ENCODE assay signal across 9 cellular contexts in the genomic region with DNA sequence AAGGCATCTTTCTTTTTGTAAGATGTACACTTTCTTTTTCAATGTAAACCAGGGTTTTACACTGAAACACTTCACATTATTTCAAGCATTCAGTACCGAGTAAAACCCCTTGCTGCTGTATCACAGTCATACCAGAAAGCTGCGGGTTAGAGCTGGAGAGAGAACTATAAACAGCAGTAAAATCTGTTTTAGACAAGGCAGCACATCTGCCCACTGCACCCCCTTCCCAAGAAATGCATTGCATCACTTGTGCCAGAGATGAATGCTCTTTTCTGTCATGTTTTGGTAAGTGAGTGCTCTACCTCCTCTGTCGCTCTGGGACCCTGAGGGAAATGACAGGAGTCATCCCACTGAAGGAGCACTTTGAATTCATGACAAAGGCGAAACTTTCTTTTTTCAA.
DNase-seq lines count a peak whose midpoint lies in the region; ATAC-seq and TF ChIP-seq lines count a peak whose summit lies in the region.
"Had no signal": no experiment of that assay in that cellular context is flagged by ENCODE, and none has a peak within 500 bp of the region (broad histone marks: within the 10 kb centered on the region; RNA-seq: fewer than 3 reads in every experiment).

No MANE protein-coding gene starts in this region.

- BruUV-seq in MCF 10A (replicated peaks; lab: Mats Ljungman, UMichigan) (no TSS peak), mammary epithelial cell (replicated peaks; lab: Mats Ljungman, UMichigan) (no TSS peak)

- H4K20me1 ChIP-seq in mammary epithelial cell (ENCODE audit: insufficient read depth, low read length) = no peaks in the 10 kb centered on the region

- intact Hi-C loops in MCF 10A (cut with micrococcal nuclease) (no loop called here), mammary epithelial cell (cut with micrococcal nuclease) (loop anchor here (5.0 kb wide), 2 partner anchors 113 to 178 kb away; no protein-coding TSS in a partner anchor), upper lobe of right lung (cut with DNase I) (no loop called here)

- H3K4me3 Mint-ChIP-seq in MCF 10A (ENCODE audit: unreplicated experiment) (no peak overlapping the region), chondrocyte (ENCODE audit: unreplicated experiment) (no peak overlapping the region)

- H3K27ac ChIP-seq in mammary epithelial cell (ENCODE audit: insufficient read depth, low read depth, low read length) (no peak overlapping the region), upper lobe of right lung (peak overlapping the region; percentile 14), Peyer's patch (peak overlapping the region in 1 of 4 donors; percentile 37)

- peak; percentile 82 for ATAC-seq in HG03378 (IDR thresholded peaks at IDR 0.05; ENCODE audit: unreplicated experiment)
- ATAC-seq in upper lobe of right lung = no peak

- in situ Hi-C loops in mammary epithelial cell (cut with MboI; ENCODE audit: low sequenced_read_pairs in 2 of 2) = no loop called here

- POLR2A ChIA-PET in MCF 10A (lab: Yijun Ruan, JAX) = interaction anchor here (1.0 to 10.8 kb wide), 7 partner anchors 9 to 104 kb away, joined by 3 to 169 read pairs (median 5); a partner anchor contains a TSS

- no peak for DNase-seq in MCF 10A (ENCODE audit: unreplicated experiment)
- DNase-seq in mammary epithelial cell = no peak
- DNase-seq in chondrocyte (ENCODE audit: low spot score) = no peak
- DNase-seq in upper lobe of right lung = no peak
- DNase-seq in Peyer's patch = no peak
- DNase-seq in AG08396 (ENCODE audit: low spot score) = no peak
- no peak for DNase-seq in NCI-H2196 treated with DMSO at 0.1 percent for 48 hours (lab: John Stamatoyannopoulos, UW; ENCODE audit: unreplicated experiment)
- DNase-seq: NCI-H146 had no signal

- H3K27me3 ChIP-seq in mammary epithelial cell (ENCODE audit: insufficient read depth, low read length) (no peaks in the 10 kb centered on the region), upper lobe of right lung (no peaks in the 10 kb centered on the region), Peyer's patch (no peaks in the 10 kb centered on the region)

- H3K36me3 Mint-ChIP-seq in MCF 10A (ENCODE audit: insufficient read depth, unreplicated experiment) = no peaks in the 10 kb centered on the region
- H3K36me3 Mint-ChIP-seq in chondrocyte (ENCODE audit: low read depth) = peaks cover 4% of the 10 kb centered on the region

- H3K9me3 Mint-ChIP-seq in MCF 10A (ENCODE audit: unreplicated experiment) (no peaks in the 10 kb centered on the region), chondrocyte (ENCODE audit: low read depth) (no peaks in the 10 kb centered on the region)

- H3K27me3 Mint-ChIP-seq in MCF 10A (ENCODE audit: insufficient read depth, unreplicated experiment) (no peaks in the 10 kb centered on the region), chondrocyte (ENCODE audit: low read depth) (no peaks in the 10 kb centered on the region)

- H3K4me2 ChIP-seq in mammary epithelial cell (ENCODE audit: insufficient read depth, low read depth, low read length) = no peak overlapping the region

- H3K4me3 ChIP-seq in mammary epithelial cell (replicated peaks in 1 of 3; ENCODE audit: insufficient read depth in 1 of 3, low read depth in 2 of 3, low read length in 3 of 3) = no peak overlapping the region
- no peak overlapping the region for H3K4me3 ChIP-seq in upper lobe of right lung
- no peak overlapping the region for H3K4me3 ChIP-seq in Peyer's patch

- H3K36me3 ChIP-seq in mammary epithelial cell (ENCODE audit: insufficient read depth, low read length) = no peaks in the 10 kb centered on the region
- no peaks in the 10 kb centered on the region for H3K36me3 ChIP-seq in upper lobe of right lung
- no peaks in the 10 kb centered on the region for H3K36me3 ChIP-seq in Peyer's patch

- no peak for TF ChIP-seq POLR2A in Peyer's patch (IDR thresholded peaks at IDR 0.05)

- no peak overlapping the region for H2AFZ ChIP-seq in mammary epithelial cell (ENCODE audit: low read depth, low read length)

- H3K4me1 Mint-ChIP-seq in MCF 10A (ENCODE audit: insufficient read depth, unreplicated experiment) (peaks cover 7% of the 10 kb centered on the region), chondrocyte (ENCODE audit: low read depth) (peaks cover 31% of the 10 kb centered on the region)

- CTCF ChIA-PET in MCF 10A (lab: Yijun Ruan, JAX) (interaction anchor here (1.3 to 6.2 kb wide), 3 partner anchors 63 to 386 kb away, joined by 3 to 63 read pairs (median 4); a partner anchor contains a TSS), mammary epithelial cell (lab: Charles Lee; ENCODE audit: low non-redundant PET) (no interaction called here)

- no peak overlapping the region for H3K9ac ChIP-seq in mammary epithelial cell (ENCODE audit: insufficient read depth, low read length)

- H3K27ac Mint-ChIP-seq in MCF 10A (ENCODE audit: low read depth, unreplicated experiment) (peak overlapping the region; percentile 63), chondrocyte (ENCODE audit: unreplicated experiment) (peak overlapping the region; percentile 55)

- TF ChIP-seq CTCF in MCF 10A (IDR thresholded peaks at IDR 0.05; ENCODE audit: unreplicated experiment) (no peak), mammary epithelial cell (conservative IDR thresholded peaks at IDR 0.05 in 1 of 2, IDR thresholded peaks at IDR 0.05 in 1 of 2; ENCODE audit: extremely low read depth in 1 of 2, insufficient read depth in 1 of 2, low read depth in 1 of 2, low read length in 2 of 2) (no peak), chondrocyte (IDR thresholded peaks at IDR 0.05) (no peak), upper lobe of right lung (IDR thresholded peaks at IDR 0.05) (no peak), Peyer's patch (IDR thresholded peaks at IDR 0.05) (no peak)

- WGBS in mammary epithelial cell (ENCODE audit: low coverage, missing lambda C conversion rate) = 37% methylated on average over 4 of the region's 4 CpGs

- H3K4me1 ChIP-seq in mammary epithelial cell (ENCODE audit: insufficient read depth, low read length) (peaks cover 19% of the 10 kb centered on the region), upper lobe of right lung (peaks cover 35% of the 10 kb centered on the region), Peyer's patch (peaks cover 0 to 8% (median 3%) of the 10 kb centered on the region in 4 donors)

- dilution Hi-C loops in mammary epithelial cell (cut with HindIII; ENCODE audit: low sequenced_read_pairs) = no loop called here

- peaks cover 15% of the 10 kb centered on the region for H3K79me2 ChIP-seq in mammary epithelial cell (ENCODE audit: insufficient read depth, low read length)

- H3K9me3 ChIP-seq in mammary epithelial cell (replicated peaks; ENCODE audit: insufficient read depth, low read length) = no peaks in the 10 kb centered on the region
- H3K9me3 ChIP-seq in upper lobe of right lung = no peaks in the 10 kb centered on the region
- no peaks in the 10 kb centered on the region for H3K9me3 ChIP-seq in Peyer's patch
